17 cellular contexts compared by ENCODE assay signal in the genomic region with DNA sequence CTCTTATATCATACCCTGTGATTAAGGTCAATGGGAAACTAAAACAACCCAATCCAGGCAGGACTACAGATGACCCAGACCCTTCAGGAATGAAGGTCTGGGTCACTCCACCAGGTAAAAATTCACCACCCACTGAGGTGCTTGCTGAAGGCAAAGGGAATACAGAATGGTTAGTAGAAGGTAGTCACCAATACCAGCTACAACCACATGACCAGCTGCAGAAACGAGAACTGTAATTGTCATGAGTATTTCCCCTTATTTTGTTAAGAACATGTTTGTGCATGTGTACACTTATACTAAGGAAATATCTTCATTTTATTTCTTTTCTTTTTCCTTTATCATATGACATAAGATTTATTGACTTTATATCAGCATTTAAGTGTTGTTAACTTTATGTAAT.
A peak's percentile ranks its signal among the peaks of the same experiment; 100 is the strongest.
DNase-seq lines count a peak whose midpoint lies in the region; TF ChIP-seq lines count a peak whose summit lies in the region.
"Had no signal": no experiment of that assay in that cellular context is flagged by ENCODE, and none has a peak within 500 bp of the region (broad histone marks: within the 10 kb centered on the region; RNA-seq: fewer than 3 reads in every experiment).

No MANE protein-coding gene starts in this region.

- H3K27me3 Mint-ChIP-seq in T-helper 1 cell treated with Interleukin-12 subunit alpha and Interleukin-12 subunit beta and Interleukin-4 antibody, amounts not matched to agents 30 μg/mL and 1 μg/mL, for 36 hours (ENCODE audit: low read depth): peaks cover 6% of the 10 kb centered on the region
- H3K27me3 Mint-ChIP-seq: CD4-positive, alpha-beta T cell had no signal

- in situ Hi-C loops in G401 (cut with HindIII; ENCODE audit: low sequenced_read_pairs): no loop called here

- TF ChIP-seq CTCF in epithelial cell of esophagus (IDR thresholded peaks at IDR 0.05; ENCODE audit: insufficient read depth, low read depth, low read length, missing control alignments) (no peak), esophagus squamous epithelium (IDR thresholded peaks at IDR 0.05) (no peak), stomach (IDR thresholded peaks at IDR 0.05) (no peak)

- no peak overlapping the region for H3K4me3 Mint-ChIP-seq in T-helper 1 cell treated with Interleukin-12 subunit alpha and Interleukin-12 subunit beta and Interleukin-4 antibody, amounts not matched to agents 30 μg/mL and 1 μg/mL, for 36 hours
- H3K4me3 Mint-ChIP-seq: CD4-positive, alpha-beta T cell; GM23338 had no signal

- TF ChIP-seq EP300 in stomach (IDR thresholded peaks at IDR 0.05): no peak

- DNase-seq in T-helper 1 cell: no peak
- peak; percentile 43 for DNase-seq in MV-4-11 (lab: John Stamatoyannopoulos, UW)
- peak; percentile 18 for DNase-seq in epithelial cell of esophagus (ENCODE audit: low read depth)
- DNase-seq in esophagus squamous epithelium (lab: John Stamatoyannopoulos, UW): no peak
- DNase-seq in stomach: no peak
- DNase-seq in G401 (ENCODE audit: low spot score): no peak
- DNase-seq: ACHN; BE2C; C1 segment of cervical spinal cord; Caco-2; CD4-positive, alpha-beta T cell; DMS153; DMS79; GF-D8; HCEC 1CT had no signal

- H3K27ac ChIP-seq in esophagus squamous epithelium (no peak overlapping the region), stomach (no peak overlapping the region)

- peaks cover 2% of the 10 kb centered on the region for H3K36me3 Mint-ChIP-seq in T-helper 1 cell treated with Interleukin-12 subunit alpha and Interleukin-12 subunit beta and Interleukin-4 antibody, amounts not matched to agents 30 μg/mL and 1 μg/mL, for 36 hours (ENCODE audit: low read depth)

- TF ChIP-seq POLR2A in esophagus squamous epithelium (IDR thresholded peaks at IDR 0.05) (no peak), stomach (IDR thresholded peaks at IDR 0.05) (no peak)

- H3K4me3 ChIP-seq in epithelial cell of esophagus (ENCODE audit: low read length) (no peak overlapping the region), esophagus squamous epithelium (no peak overlapping the region), stomach (no peak overlapping the region)
- H3K4me3 ChIP-seq: GM23338 had no signal

- WGBS in esophagus squamous epithelium, 2 donors: 35 to 44% methylated on average over 1 of the region's 1 CpG
- WGBS in stomach, 5 donors: 69 to 90% (median 76%) methylated on average over 1 of the region's 1 CpG

- peaks cover 16% of the 10 kb centered on the region for H3K4me1 Mint-ChIP-seq in T-helper 1 cell treated with Interleukin-12 subunit alpha and Interleukin-12 subunit beta and Interleukin-4 antibody, amounts not matched to agents 30 μg/mL and 1 μg/mL, for 36 hours (ENCODE audit: low read depth)

- H3K27me3 ChIP-seq in esophagus squamous epithelium (no peaks in the 10 kb centered on the region), stomach (no peaks in the 10 kb centered on the region)
- H3K27me3 ChIP-seq: BE2C had no signal

- H3K27ac Mint-ChIP-seq in T-helper 1 cell treated with Interleukin-12 subunit alpha and Interleukin-12 subunit beta and Interleukin-4 antibody, amounts not matched to agents 30 μg/mL and 1 μg/mL, for 36 hours: peak overlapping the region; percentile 16
- H3K27ac Mint-ChIP-seq: CD4-positive, alpha-beta T cell; GM23338 had no signal

- peaks cover 3% of the 10 kb centered on the region for H3K9me3 Mint-ChIP-seq in T-helper 1 cell treated with Interleukin-12 subunit alpha and Interleukin-12 subunit beta and Interleukin-4 antibody, amounts not matched to agents 30 μg/mL and 1 μg/mL, for 36 hours
- H3K9me3 Mint-ChIP-seq: CD4-positive, alpha-beta T cell; GM23338 had no signal

- intact Hi-C loops in esophagus squamous epithelium (cut with DNase I) (no loop called here), stomach (cut with DNase I; ENCODE audit: low total_unique reads) (no loop called here)

- H3K4me1 ChIP-seq in esophagus squamous epithelium: peaks cover 0 to 14% (median 0%) of the 10 kb centered on the region in 3 donors
- no peaks in the 10 kb centered on the region for H3K4me1 ChIP-seq in stomach
- H3K4me1 ChIP-seq: BE2C, Caco-2 had no signal

- H3K36me3 ChIP-seq in esophagus squamous epithelium (no peaks in the 10 kb centered on the region), stomach (no peaks in the 10 kb centered on the region)
- H3K36me3 ChIP-seq: BE2C had no signal

- no peaks in the 10 kb centered on the region for H3K9me3 ChIP-seq in esophagus squamous epithelium
- no peaks in the 10 kb centered on the region for H3K9me3 ChIP-seq in stomach
- H3K9me3 ChIP-seq: BE2C, Caco-2 had no signal

Comparison
In these comparisons a context has a peak if more than half of its experiments do, and no peak if none do; other contexts are left out.
1. DNase-seq: peak in MV-4-11 (single experiment) and epithelial cell of esophagus (single experiment); none in T-helper 1 cell (0 of 5), esophagus squamous epithelium (single experiment), stomach (single experiment) and G401 (single experiment).